Comparison of ENCODE assay signal across 8 cellular contexts in the genomic region with DNA sequence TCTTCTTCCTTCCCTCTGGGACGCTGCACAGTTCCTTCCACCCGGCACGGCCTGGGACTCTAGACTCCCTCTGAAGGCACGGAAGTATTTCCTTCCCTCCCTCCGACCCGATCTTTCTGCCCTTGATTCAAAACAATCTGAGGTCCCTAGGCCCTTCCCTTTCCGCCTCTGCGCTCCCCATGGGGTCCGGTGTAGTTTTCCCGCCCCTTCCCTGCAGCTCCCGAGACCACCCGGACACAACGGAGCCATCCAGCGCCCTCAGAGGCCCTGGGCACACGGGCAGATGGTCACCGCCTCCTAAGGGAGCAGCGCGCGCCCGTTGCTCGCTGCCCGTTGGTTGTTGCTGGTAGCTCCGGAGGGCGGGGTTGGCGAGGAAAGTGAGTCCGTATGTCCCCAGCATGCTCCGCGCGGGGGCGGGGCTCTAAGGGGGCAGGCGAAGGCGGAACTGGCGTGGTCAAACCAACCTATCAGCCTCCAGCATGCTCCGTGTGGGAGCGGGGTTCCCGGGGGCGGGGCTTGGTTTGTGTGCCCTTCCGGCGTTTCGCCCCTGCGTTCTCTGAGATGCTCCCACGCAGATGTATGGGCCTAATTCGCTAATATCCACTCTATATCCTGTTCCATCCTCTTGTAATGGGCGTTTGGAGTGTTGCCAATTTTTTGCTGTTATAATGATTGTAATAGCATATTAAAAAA. TPM values are rescaled to one million over a fixed set of nuclear protein-coding genes. Genes with fewer than 3 reads are reported as not detected.
DNase-seq lines count a peak whose midpoint lies in the region; ATAC-seq, FAIRE-seq and TF ChIP-seq lines count a peak whose summit lies in the region.

No MANE protein-coding gene starts in this region.

- peak; percentile 18 for FAIRE-seq in bronchial epithelial cell (lab: Jason Lieb, UNC)

- H3K36me3 ChIP-seq in bronchial epithelial cell (ENCODE audit: control insufficient read depth, insufficient read depth, low read length), result peaks cover 1% of the 10 kb centered on the region

- ATAC-seq in GM18907 (IDR thresholded peaks at IDR 0.05; ENCODE audit: unreplicated experiment), result peak; percentile 95
- peak; percentile 89 for ATAC-seq in HG03139 (IDR thresholded peaks at IDR 0.05; ENCODE audit: unreplicated experiment)

- CTCF ChIA-PET in AG04449 (lab: Yijun Ruan, JAX), result interaction anchor here (0.9 to 1.5 kb wide), 5 partner anchors 12 to 42 kb away, joined by 3 to 4 read pairs (median 4); a partner anchor contains a TSS

- peak overlapping the region; percentile 76 for H3K4me3 ChIP-seq in AG04449 (ENCODE audit: low read depth, low read length)
- peak overlapping the region; percentile 62 for H3K4me3 ChIP-seq in WI38 (ENCODE audit: low read depth, low read length)
- peak overlapping the region; percentile 56 for H3K4me3 ChIP-seq in bronchial epithelial cell (ENCODE audit: low read depth, low read length)
- H3K4me3 ChIP-seq in skin epidermis, result peak overlapping the region; percentile 34 to 60 (median 45)

- DNase-seq in AG04449 (ENCODE audit: low read depth, low spot score) (peak; percentile 90), NCI-H2196 treated with DMSO at 0.1 percent for 48 hours (lab: John Stamatoyannopoulos, UW; ENCODE audit: unreplicated experiment) (peak; percentile 87), bronchial epithelial cell (ENCODE audit: low read depth) (peak; percentile 95), iPS-NIHi11 (ENCODE audit: low spot score) (peak; percentile 99)

- TF ChIP-seq CTCF in AG04449 (IDR thresholded peaks at IDR 0.05; ENCODE audit: insufficient read depth, low read length, missing control alignments) (no peak), WI38 (IDR thresholded peaks at IDR 0.05; ENCODE audit: low read depth, low read length) (no peak), bronchial epithelial cell (IDR thresholded peaks at IDR 0.05; ENCODE audit: insufficient read depth, low read length, severe bottlenecking) (no peak)

- no peaks in the 10 kb centered on the region for H3K27me3 ChIP-seq in bronchial epithelial cell (ENCODE audit: control insufficient read depth, insufficient read depth, low read length)

- H3K27ac ChIP-seq in skin epidermis, result peak overlapping the region; percentile 19 to 93 (median 87)

- POLR2A ChIA-PET in AG04449 (lab: Yijun Ruan, JAX), result interaction anchor here (0.6 to 1.6 kb wide), 8 partner anchors 9 to 57 kb away, joined by 3 to 17 read pairs (median 3); a partner anchor contains a TSS

RNA-seq across cellular contexts. Expression of a gene that starts 19.6 kb away (rescaled TPM):
- 252 and 448 TPM in 2 replicates for total RNA-seq in bronchial epithelial cell

RNA-seq across cellular contexts. Expression of a gene that starts 47.2 kb away (rescaled TPM):
- 0.79 and 0.90 TPM in 2 replicates for total RNA-seq in bronchial epithelial cell

RNA-seq across cellular contexts. Expression of a gene that starts 52.9 kb away (rescaled TPM):
- total RNA-seq in bronchial epithelial cell, result under 0.01 and 1.2 TPM in 2 replicates

RNA-seq across cellular contexts. Expression of a gene that starts 56.1 kb away (rescaled TPM):
- 6.8 and 8.2 TPM in 2 replicates for total RNA-seq in bronchial epithelial cell

Comparison
In these comparisons a context has a peak if more than half of its experiments do, and no peak if none do; other contexts are left out.
1. Peak in every context shown above with its lines: DNase-seq, ATAC-seq, H3K4me3 ChIP-seq and H3K27ac ChIP-seq.